In genomic region chr2:23360571-23361125, GRCh38 we compare ENCODE assay signal across 1 cellular context.
A peak's percentile ranks its signal among the peaks of the same experiment; 100 is the strongest.
TF ChIP-seq lines count a peak whose summit lies in the region.

No MANE protein-coding gene starts in this region.

TF ChIP-seq in HepG2, 621 proteins besides CTCF, POLR2A, EP300 and RAD21 (continued from another document and continues in another):
- TF ChIP-seq ZNF792 (CRISPR knock-in tag; IDR thresholded peaks at IDR 0.05) (no peak), ZNF563 (CRISPR knock-in tag; IDR thresholded peaks at IDR 0.05) (no peak), RAD51 (IDR thresholded peaks at IDR 0.05; ENCODE audit: borderline replicate concordance) (no peak), ZNF740 (CRISPR knock-in tag; IDR thresholded peaks at IDR 0.05) (no peak), ZMYM2 (CRISPR knock-in tag; IDR thresholded peaks at IDR 0.05) (no peak), ZEB1 (IDR thresholded peaks at IDR 0.05; ENCODE audit: insufficient replicate concordance, low read depth) (no peak), MXD4 (CRISPR knock-in tag; IDR thresholded peaks at IDR 0.05) (no peak), ZXDC (CRISPR knock-in tag; IDR thresholded peaks at IDR 0.05) (no peak), KDM5A (IDR thresholded peaks at IDR 0.05; ENCODE audit: borderline replicate concordance, low read length) (no peak), HMG20B (CRISPR knock-in tag; conservative IDR thresholded peaks at IDR 0.05) (0 out of 2 replicates have a peak, but pooled peaks have one; percentile 55), ZNF639 (CRISPR knock-in tag; conservative IDR thresholded peaks at IDR 0.05) (no peak), ZNF562 (CRISPR knock-in tag; IDR thresholded peaks at IDR 0.05; ENCODE audit: borderline replicate concordance) (no peak), ZBTB7B (CRISPR knock-in tag; IDR thresholded peaks at IDR 0.05) (no peak), ZNF552 (CRISPR knock-in tag; IDR thresholded peaks at IDR 0.05; ENCODE audit: borderline replicate concordance) (no peak), ZNF530 (CRISPR knock-in tag; IDR thresholded peaks at IDR 0.05; ENCODE audit: low read depth) (no peak), RXRB (CRISPR knock-in tag; IDR thresholded peaks at IDR 0.05; ENCODE audit: borderline replicate concordance) (0 out of 2 replicates have a peak, but pooled peaks have one; percentile 38), ZMYM3 (CRISPR knock-in tag; IDR thresholded peaks at IDR 0.05) (no peak), AKNA (CRISPR knock-in tag; IDR thresholded peaks at IDR 0.05; ENCODE audit: borderline replicate concordance) (no peak), IRF1 (CRISPR knock-in tag; IDR thresholded peaks at IDR 0.05; ENCODE audit: low read depth) (no peak), MIER2 (CRISPR knock-in tag; IDR thresholded peaks at IDR 0.05) (0 out of 2 replicates have a peak, but pooled peaks have one; percentile 61), FOXA3 (CRISPR knock-in tag; IDR thresholded peaks at IDR 0.05) (0 out of 2 replicates have a peak, but pooled peaks have one; percentile 30), ZNF225 (CRISPR knock-in tag; IDR thresholded peaks at IDR 0.05) (no peak), ZNF274 (CRISPR knock-in tag; IDR thresholded peaks at IDR 0.05) (no peak), CCAR2 (optimal IDR thresholded peaks at IDR 0.05; ENCODE audit: low read depth, low read length) (no peak), HNF4A (CRISPR knock-in tag; IDR thresholded peaks at IDR 0.05) (peak; percentile 73), SOX5 (CRISPR knock-in tag; IDR thresholded peaks at IDR 0.05; ENCODE audit: borderline replicate concordance) (peak; percentile 70), ZNF510 (CRISPR knock-in tag; IDR thresholded peaks at IDR 0.05; ENCODE audit: low read depth) (no peak), POLR2AphosphoS5 (IDR thresholded peaks at IDR 0.05; ENCODE audit: low read depth, low read length) (no peak), POLR2AphosphoS2 (IDR thresholded peaks at IDR 0.05; ENCODE audit: low read depth, low read length) (no peak), FOXO1 (CRISPR knock-in tag; IDR thresholded peaks at IDR 0.05) (no peak), ZNF17 (CRISPR knock-in tag; IDR thresholded peaks at IDR 0.05) (no peak), ZNF644 (CRISPR knock-in tag; IDR thresholded peaks at IDR 0.05; ENCODE audit: low read depth) (peak; percentile 68; the same call in 1 of the 2 replicates), BORCS8-MEF2B (CRISPR knock-in tag; IDR thresholded peaks at IDR 0.05) (peak; percentile 40; the same call in 1 of the 2 replicates), ZNF121 (CRISPR knock-in tag; IDR thresholded peaks at IDR 0.05) (no peak), HDAC2 (CRISPR knock-in tag; IDR thresholded peaks at IDR 0.05) (no peak), ZSCAN22 (CRISPR knock-in tag; IDR thresholded peaks at IDR 0.05) (no peak), ZNF329 (CRISPR knock-in tag; IDR thresholded peaks at IDR 0.05; ENCODE audit: low read depth) (peak; percentile 49; the same call in 1 of the 2 replicates), ZNF205 (CRISPR knock-in tag; IDR thresholded peaks at IDR 0.05) (no peak), ZBTB46 (CRISPR knock-in tag; IDR thresholded peaks at IDR 0.05; ENCODE audit: borderline replicate concordance) (no peak), ZNF263 (CRISPR knock-in tag; IDR thresholded peaks at IDR 0.05) (no peak), ZNF781 (CRISPR knock-in tag; IDR thresholded peaks at IDR 0.05; ENCODE audit: borderline replicate concordance, not compliant biosample characterization) (no peak), HDAC6 (IDR thresholded peaks at IDR 0.05; ENCODE audit: low read depth, low read length) (no peak), TBP (CRISPR knock-in tag; IDR thresholded peaks at IDR 0.05) (no peak), ADNP (CRISPR knock-in tag; IDR thresholded peaks at IDR 0.05) (no peak), ZNF570 (CRISPR knock-in tag; IDR thresholded peaks at IDR 0.05; ENCODE audit: borderline replicate concordance) (no peak), PHB2 (IDR thresholded peaks at IDR 0.05; ENCODE audit: partially characterized antibody) (no peak), ZNF276 (CRISPR knock-in tag; IDR thresholded peaks at IDR 0.05; ENCODE audit: low read depth) (no peak), ZNF615 (CRISPR knock-in tag; IDR thresholded peaks at IDR 0.05; ENCODE audit: borderline replicate concordance) (no peak), HINFP (CRISPR knock-in tag; IDR thresholded peaks at IDR 0.05; ENCODE audit: low read depth) (no peak), ZNF839 (CRISPR knock-in tag; IDR thresholded peaks at IDR 0.05; ENCODE audit: borderline replicate concordance) (no peak), ZNF629 (CRISPR knock-in tag; conservative IDR thresholded peaks at IDR 0.05) (0 out of 2 replicates have a peak, but pooled peaks have one; percentile 12)
